Comparison of ENCODE assay signal across 8 cellular contexts in genomic region chr11:15074206-15075161, GRCh38. TPM values are rescaled to one million over a fixed set of nuclear protein-coding genes. Genes with fewer than 3 reads are reported as not detected.
DNase-seq lines count a peak whose midpoint lies in the region; ATAC-seq and TF ChIP-seq lines count a peak whose summit lies in the region.

No MANE protein-coding gene starts in this region.

- no peak overlapping the region for H3K27ac ChIP-seq in CD4-positive, alpha-beta T cell (ENCODE audit: low read depth, low read length)
- no peak overlapping the region for H3K27ac ChIP-seq in endodermal cell (ENCODE audit: low read depth, low read length)

- intact Hi-C loops in CD4-positive, alpha-beta T cell (cut with DNase I, micrococcal nuclease) = loop anchor here (1.0 to 10.0 kb wide), 7 partner anchors 102 to 1302 kb away; partner anchors contain the start of gene CALCA (in 1 of the 2)

- peak overlapping the region; percentile 80 for H3K4me3 ChIP-seq in endodermal cell (ENCODE audit: low read length)

- peak; percentile 93 for TF ChIP-seq CTCF in CD4-positive, alpha-beta T cell (IDR thresholded peaks at IDR 0.05)
- TF ChIP-seq CTCF in endodermal cell (conservative IDR thresholded peaks at IDR 0.05) (peak; percentile 92), mesothelial cell of epicardium (IDR thresholded peaks at IDR 0.05; ENCODE audit: unreplicated experiment) (peak; percentile 86)

- H3K27me3 Mint-ChIP-seq in CD4-positive, alpha-beta T cell = peaks cover 39% of the 10 kb centered on the region
- H3K27me3 Mint-ChIP-seq in endodermal cell (ENCODE audit: insufficient read depth) = peaks cover 38% of the 10 kb centered on the region
- peaks cover 42% of the 10 kb centered on the region for H3K27me3 Mint-ChIP-seq in mesothelial cell of epicardium (ENCODE audit: low read depth)

- peaks cover 22% of the 10 kb centered on the region for H3K27me3 ChIP-seq in CD4-positive, alpha-beta T cell (ENCODE audit: control insufficient read depth, insufficient read depth, low read length)
- H3K27me3 ChIP-seq in endodermal cell (ENCODE audit: control insufficient read depth, insufficient read depth, low read length, poor library complexity, severe bottlenecking) = peaks cover 62% of the 10 kb centered on the region

- ATAC-seq in CD4-positive, alpha-beta T cell (ENCODE audit: poor library complexity) = peak; percentile 93
- ATAC-seq in GM19463 (IDR thresholded peaks at IDR 0.05; ENCODE audit: unreplicated experiment) (peak; percentile 92), HG03571 (IDR thresholded peaks at IDR 0.05; ENCODE audit: unreplicated experiment) (peak; percentile 90)

- POLR2A ChIA-PET in CD4-positive, alpha-beta T cell (lab: Charles Lee) = interaction anchor here (1.6 to 2.5 kb wide), 2 partner anchors 167 to 554 kb away, joined by 4 to 14 read pairs; partner anchors contain the start of gene PSMA1

- 14 to 22% methylated on average over 17 to 33 of the region's 33 CpGs for WGBS in endodermal cell (ENCODE audit: insufficient coverage in 1 of 2, insufficient read length in 1 of 2), 2 experiments

- H3K27ac Mint-ChIP-seq in CD4-positive, alpha-beta T cell = no peak overlapping the region
- no peak overlapping the region for H3K27ac Mint-ChIP-seq in endodermal cell
- no peak overlapping the region for H3K27ac Mint-ChIP-seq in mesothelial cell of epicardium

- H3K4me3 Mint-ChIP-seq in CD4-positive, alpha-beta T cell = peak overlapping the region; percentile 88
- H3K4me3 Mint-ChIP-seq in endodermal cell = no peak overlapping the region
- H3K4me3 Mint-ChIP-seq in mesothelial cell of epicardium = no peak overlapping the region

- no peaks in the 10 kb centered on the region for H3K36me3 Mint-ChIP-seq in CD4-positive, alpha-beta T cell (ENCODE audit: low read depth)
- H3K36me3 Mint-ChIP-seq in endodermal cell (ENCODE audit: low read depth) = no peaks in the 10 kb centered on the region
- no peaks in the 10 kb centered on the region for H3K36me3 Mint-ChIP-seq in mesothelial cell of epicardium

- no peaks in the 10 kb centered on the region for H3K4me1 ChIP-seq in endodermal cell (ENCODE audit: control insufficient read depth, insufficient read depth, low read length)

- no peaks in the 10 kb centered on the region for H3K9me3 ChIP-seq in CD4-positive, alpha-beta T cell (ENCODE audit: control insufficient read depth, low read length)
- no peaks in the 10 kb centered on the region for H3K9me3 ChIP-seq in endodermal cell (ENCODE audit: control insufficient read depth, low read length)

- peak; percentile 71 to 87 (median 78) for DNase-seq in CD4-positive, alpha-beta T cell
- peak; percentile 86 for DNase-seq in NCI-H82 (lab: John Stamatoyannopoulos, UW)
- DNase-seq in activated CD8-positive, alpha-beta memory T cell treated with anti-CD3 and anti-CD28 coated beads for 24 hours = peak; percentile 97
- DNase-seq in endodermal cell = peak; percentile 99
- DNase-seq in mesothelial cell of epicardium (ENCODE audit: low spot score in 2 of 2, unreplicated experiment in 2 of 2) = peak; percentile 76 to 95
- peak; percentile 83 to 89 for DNase-seq in stimulated activated CD8-positive, alpha-beta memory T cell treated with anti-CD3 and anti-CD28 coated beads, Interleukin-2, amount 100 ng/mL, for 48 hours (ENCODE audit: low read depth in 2 of 2)

- H3K4me1 Mint-ChIP-seq in CD4-positive, alpha-beta T cell (ENCODE audit: low read depth) = peaks cover 18% of the 10 kb centered on the region
- H3K4me1 Mint-ChIP-seq in endodermal cell (peaks cover 4% of the 10 kb centered on the region), mesothelial cell of epicardium (peaks cover 3% of the 10 kb centered on the region)

- H3K9ac ChIP-seq in endodermal cell (ENCODE audit: extremely low read depth, low read length, poor library complexity, severe bottlenecking) = no peak overlapping the region

- no peaks in the 10 kb centered on the region for H3K9me3 Mint-ChIP-seq in CD4-positive, alpha-beta T cell
- H3K9me3 Mint-ChIP-seq in endodermal cell (peaks cover 37% of the 10 kb centered on the region), mesothelial cell of epicardium (peaks cover 12% of the 10 kb centered on the region)

- CTCF ChIA-PET in CD4-positive, alpha-beta T cell (lab: Charles Lee) = interaction anchor here (0.8 to 2.4 kb wide), 10 partner anchors 25 to 619 kb away, joined by 3 to 25 read pairs (median 4); no protein-coding TSS in a partner anchor

- H3K36me3 ChIP-seq in endodermal cell (ENCODE audit: control insufficient read depth, insufficient read depth, low read length) = no peaks in the 10 kb centered on the region

RNA-seq across cellular contexts. Expression of gene CALCB, which starts 1.1 kb away (rescaled TPM):
- under 1 TPM; 0.30 to 0.39 TPM for total RNA-seq in CD4-positive, alpha-beta T cell
- not detected for total RNA-seq in endodermal cell
- 2.1 TPM for polyA plus RNA-seq in endodermal cell (2013, experiment 1 of 2)
- polyA plus RNA-seq in endodermal cell (2013, experiment 2 of 2) = 1.9 TPM
- 0.11 TPM in 1 of 3 replicates, not detected in the others for total RNA-seq in mesothelial cell of epicardium

RNA-seq across cellular contexts. Expression of gene INSC, which starts 40.2 kb away (rescaled TPM):
- total RNA-seq in CD4-positive, alpha-beta T cell = not detected
- total RNA-seq in endodermal cell (not detected), mesothelial cell of epicardium (not detected in 3 replicates)
- polyA plus RNA-seq in endodermal cell (2013, experiment 1 of 2) = 5.0 TPM
- 4.2 TPM for polyA plus RNA-seq in endodermal cell (2013, experiment 2 of 2)
